9 cellular contexts compared by ENCODE assay signal in the genomic region with DNA sequence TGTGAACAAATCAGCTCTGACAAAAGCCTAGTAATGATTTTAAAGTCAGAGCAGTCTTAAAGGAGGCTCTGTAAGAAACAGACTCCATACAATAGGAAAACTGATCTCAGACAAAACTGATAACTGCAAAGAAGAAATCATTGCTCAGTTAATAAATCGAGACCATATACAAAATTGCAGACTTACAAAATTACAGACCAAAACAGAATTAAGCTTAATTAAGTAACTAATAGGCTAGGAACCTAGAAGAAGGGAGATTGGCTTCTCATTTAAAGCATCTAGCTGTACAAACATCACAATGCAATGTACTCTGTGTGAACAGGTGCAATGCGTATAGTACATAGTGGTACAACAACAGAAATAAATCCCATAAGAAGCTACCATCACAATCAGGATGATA. TPM values are rescaled to one million over a fixed set of nuclear protein-coding genes. Genes with fewer than 3 reads are reported as not detected.
DNase-seq lines count a peak whose midpoint lies in the region; ATAC-seq and TF ChIP-seq lines count a peak whose summit lies in the region.
"Had no signal": no experiment of that assay in that cellular context is flagged by ENCODE, and none has a peak within 500 bp of the region (broad histone marks: within the 10 kb centered on the region; RNA-seq: fewer than 3 reads in every experiment).

No MANE protein-coding gene starts in this region.

- no peak overlapping the region for H3K4me3 ChIP-seq in mucosa of descending colon

- H3K4me1 Mint-ChIP-seq in stimulated activated naive CD8-positive, alpha-beta T cell treated with anti-CD3 and anti-CD28 coated beads, Interleukin-15, Interleukin-2, amounts not matched to agents 100 ng/mL and 50 ng/mL, for 24 hours (ENCODE audit: low read depth) = peaks cover 41% of the 10 kb centered on the region
- peaks cover 19% of the 10 kb centered on the region for H3K4me1 Mint-ChIP-seq in activated CD8-positive, alpha-beta T cell treated with anti-CD3 and anti-CD28 coated beads, Interleukin-2, amount 10 ng/mL, durations not matched to agents 7 days and 5 days (ENCODE audit: low read depth)

- no peaks in the 10 kb centered on the region for H3K9me3 ChIP-seq in mucosa of descending colon
- H3K9me3 ChIP-seq: neutrophil had no signal

- H3K36me3 Mint-ChIP-seq in stimulated activated naive CD8-positive, alpha-beta T cell treated with anti-CD3 and anti-CD28 coated beads, Interleukin-15, Interleukin-2, amounts not matched to agents 100 ng/mL and 50 ng/mL, for 24 hours (ENCODE audit: low read depth) = peaks cover 10% of the 10 kb centered on the region
- peaks cover 8% of the 10 kb centered on the region for H3K36me3 Mint-ChIP-seq in activated CD8-positive, alpha-beta T cell treated with anti-CD3 and anti-CD28 coated beads, Interleukin-2, amount 10 ng/mL, durations not matched to agents 7 days and 5 days (ENCODE audit: low read depth)

- H3K27ac Mint-ChIP-seq in stimulated activated naive CD8-positive, alpha-beta T cell treated with anti-CD3 and anti-CD28 coated beads, Interleukin-15, Interleukin-2, amounts not matched to agents 100 ng/mL and 50 ng/mL, for 24 hours = no peak overlapping the region
- H3K27ac Mint-ChIP-seq in activated CD8-positive, alpha-beta T cell treated with anti-CD3 and anti-CD28 coated beads, Interleukin-2, amount 10 ng/mL, durations not matched to agents 7 days and 5 days = no peak overlapping the region

- POLR2A ChIA-PET in activated CD8-positive, alpha-beta T cell treated with anti-CD3 and anti-CD28 coated beads, Interleukin-2, amount 10 ng/mL, durations not matched to agents 7 days and 5 days (lab: Charles Lee) = interaction anchor here (0.9 to 1.1 kb wide), 2 partner anchors 10 to 45 kb away, joined by 4 to 6 read pairs; no protein-coding TSS in a partner anchor

- no peaks in the 10 kb centered on the region for H3K9me3 Mint-ChIP-seq in stimulated activated naive CD8-positive, alpha-beta T cell treated with anti-CD3 and anti-CD28 coated beads, Interleukin-15, Interleukin-2, amounts not matched to agents 100 ng/mL and 50 ng/mL, for 24 hours
- H3K9me3 Mint-ChIP-seq in activated CD8-positive, alpha-beta T cell treated with anti-CD3 and anti-CD28 coated beads, Interleukin-2, amount 10 ng/mL, durations not matched to agents 7 days and 5 days (ENCODE audit: insufficient read depth) = no peaks in the 10 kb centered on the region

- CTCF ChIA-PET in activated CD8-positive, alpha-beta T cell treated with anti-CD3 and anti-CD28 coated beads, Interleukin-2, amount 10 ng/mL, durations not matched to agents 7 days and 5 days (lab: Charles Lee) = interaction anchor here (0.8 to 2.9 kb wide), 11 partner anchors 8 to 592 kb away, joined by 3 to 12 read pairs (median 4); no protein-coding TSS in a partner anchor

- TF ChIP-seq CTCF in mucosa of descending colon (IDR thresholded peaks at IDR 0.05) = no peak

- DNase-seq in stimulated activated naive CD8-positive, alpha-beta T cell treated with anti-CD3 and anti-CD28 coated beads, Interleukin-15, Interleukin-2, amounts not matched to agents 100 U/mL and 50 U/mL, for 24 hours = no peak
- no peak for DNase-seq in activated CD8-positive, alpha-beta T cell treated with anti-CD3 and anti-CD28 coated beads, Interleukin-2, amount 10 ng/mL, durations not matched to agents 7 days and 5 days
- DNase-seq in mucosa of descending colon = no peak
- no peak for DNase-seq in DMS114 treated with DMSO at 0.1 percent for 48 hours (lab: John Stamatoyannopoulos, UW; ENCODE audit: unreplicated experiment)

- no peak for ATAC-seq in stimulated activated naive CD8-positive, alpha-beta T cell treated with anti-CD3 and anti-CD28 coated beads, Interleukin-15, Interleukin-2, amounts not matched to agents 100 U/mL and 50 U/mL, for 24 hours
- ATAC-seq in activated CD8-positive, alpha-beta T cell treated with anti-CD3 and anti-CD28 coated beads, Interleukin-2, amount 10 ng/mL, durations not matched to agents 7 days and 5 days = no peak
- ATAC-seq in mucosa of descending colon (peak; percentile 49), GM18861 (IDR thresholded peaks at IDR 0.05; ENCODE audit: unreplicated experiment) (no peak), GM18907 (IDR thresholded peaks at IDR 0.05; ENCODE audit: unreplicated experiment) (no peak), GM21367 (IDR thresholded peaks at IDR 0.05; ENCODE audit: unreplicated experiment) (no peak)

- H3K4me1 ChIP-seq in mucosa of descending colon (ENCODE audit: low read depth) = peaks cover 27% of the 10 kb centered on the region

- no peaks in the 10 kb centered on the region for H3K36me3 ChIP-seq in mucosa of descending colon (ENCODE audit: low read depth)
- H3K36me3 ChIP-seq: neutrophil had no signal

- peak overlapping the region; percentile 82 for H3K4me3 Mint-ChIP-seq in stimulated activated naive CD8-positive, alpha-beta T cell treated with anti-CD3 and anti-CD28 coated beads, Interleukin-15, Interleukin-2, amounts not matched to agents 100 ng/mL and 50 ng/mL, for 24 hours
- H3K4me3 Mint-ChIP-seq in activated CD8-positive, alpha-beta T cell treated with anti-CD3 and anti-CD28 coated beads, Interleukin-2, amount 10 ng/mL, durations not matched to agents 7 days and 5 days = peak overlapping the region; percentile 75

- intact Hi-C loops in mucosa of descending colon (cut with DNase I, micrococcal nuclease) = no loop called here

- H3K27me3 Mint-ChIP-seq in stimulated activated naive CD8-positive, alpha-beta T cell treated with anti-CD3 and anti-CD28 coated beads, Interleukin-15, Interleukin-2, amounts not matched to agents 100 ng/mL and 50 ng/mL, for 24 hours = no peaks in the 10 kb centered on the region
- H3K27me3 Mint-ChIP-seq in activated CD8-positive, alpha-beta T cell treated with anti-CD3 and anti-CD28 coated beads, Interleukin-2, amount 10 ng/mL, durations not matched to agents 7 days and 5 days (ENCODE audit: low read depth) = no peaks in the 10 kb centered on the region

RNA-seq across cellular contexts. Expression of gene ZBTB20, which starts 46.3 kb away (rescaled TPM):
- 1 to 10 TPM; 8.1 TPM for total RNA-seq in activated CD8-positive, alpha-beta T cell treated with anti-CD3 and anti-CD28 coated beads, Interleukin-2, amount 10 ng/mL, durations not matched to agents 7 days and 5 days
- total RNA-seq in mucosa of descending colon = 10 to 100 TPM; 30.6 to 85.6 (median 37.3) TPM
